ENCODE assay signal across 17 cellular contexts in the genomic region with DNA sequence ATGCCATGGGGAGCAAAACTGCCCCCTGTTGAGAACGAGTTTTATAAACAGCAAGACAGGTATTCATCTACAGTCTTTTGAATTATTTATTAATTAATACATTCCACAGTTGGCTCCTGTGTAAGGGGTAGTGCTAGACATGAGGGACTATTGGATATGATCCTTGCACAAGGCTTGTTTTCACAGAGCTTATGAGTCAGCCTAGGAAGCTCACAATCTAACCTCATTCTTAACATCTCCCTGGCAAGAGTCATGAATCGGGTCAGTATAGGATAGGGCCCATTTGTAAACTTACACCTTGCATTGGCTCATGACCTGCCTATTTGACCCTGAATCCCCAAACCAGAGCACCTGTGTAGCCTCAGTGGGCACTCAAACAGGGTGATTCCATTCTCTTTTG.
DNase-seq lines count a peak whose midpoint lies in the region; ATAC-seq, FAIRE-seq and TF ChIP-seq lines count a peak whose summit lies in the region.
"Had no signal": no experiment of that assay in that cellular context is flagged by ENCODE, and none has a peak within 500 bp of the region (broad histone marks: within the 10 kb centered on the region; RNA-seq: fewer than 3 reads in every experiment).

No MANE protein-coding gene starts in this region.

- no peaks in the 10 kb centered on the region for H3K79me2 ChIP-seq in keratinocyte (ENCODE audit: control insufficient read depth, insufficient read depth, low read length)

- TF ChIP-seq CTCF in bronchial epithelial cell (IDR thresholded peaks at IDR 0.05; ENCODE audit: insufficient read depth, low read length, severe bottlenecking), result no peak
- no peak for TF ChIP-seq CTCF in keratinocyte (optimal IDR thresholded peaks at IDR 0.05 in 1 of 3, IDR thresholded peaks at IDR 0.05 in 1 of 3, conservative IDR thresholded peaks at IDR 0.05 in 1 of 3; ENCODE audit: extremely low read depth in 1 of 3, insufficient read depth in 2 of 3, low read length in 3 of 3)
- TF ChIP-seq CTCF in WERI-Rb-1 (IDR thresholded peaks at IDR 0.05; ENCODE audit: low read depth, low read length), result no peak

- H3K9me3 ChIP-seq in keratinocyte (ENCODE audit: control insufficient read depth, low read depth, low read length) (no peaks in the 10 kb centered on the region), WERI-Rb-1 (ENCODE audit: severe bottlenecking) (no peaks in the 10 kb centered on the region)

- DNase-seq in AG08396 (ENCODE audit: low spot score), result peak; percentile 7
- DNase-seq in NCI-H226, result peak; percentile 49
- DNase-seq in bronchial epithelial cell (ENCODE audit: low read depth), result peak; percentile 69
- DNase-seq in keratinocyte (ENCODE audit: low read depth, low spot score), result no peak
- no peak for DNase-seq in WERI-Rb-1
- no peak for DNase-seq in NCI-H748 treated with DMSO at 0.1 percent for 48 hours (lab: John Stamatoyannopoulos, UW)
- DNase-seq in NCI-H2171 (lab: John Stamatoyannopoulos, UW), result no peak
- DNase-seq: activated CD4-positive, alpha-beta T cell treated with anti-CD3 and anti-CD28 coated beads, Interleukin-2, amount 50 U/mL, for 48 hours; activated T-cell treated with anti-CD3 and anti-CD28 coated beads, Interleukin-2, amount 50 U/mL, for 24 hours; Calu3; central memory CD4-positive, alpha-beta T cell; effector memory CD4-positive, alpha-beta T cell; mesendoderm; NCI-H1694 had no signal

- H3K27ac ChIP-seq in keratinocyte (ENCODE audit: control insufficient read depth, insufficient read depth, low read length) (no peak overlapping the region), WERI-Rb-1 (no peak overlapping the region)

- no peak overlapping the region for H2AFZ ChIP-seq in keratinocyte (ENCODE audit: control insufficient read depth, low read length)

- no peaks in the 10 kb centered on the region for H3K9me1 ChIP-seq in keratinocyte (ENCODE audit: control insufficient read depth, extremely low read depth, insufficient read depth, low read length)

- no peak for FAIRE-seq in bronchial epithelial cell (lab: Jason Lieb, UNC)
- peak; percentile 39 for FAIRE-seq in keratinocyte (lab: Jason Lieb, UNC)
- FAIRE-seq: H54 had no signal

- H3K27me3 ChIP-seq in bronchial epithelial cell (ENCODE audit: control insufficient read depth, insufficient read depth, low read length) (no peaks in the 10 kb centered on the region), keratinocyte (ENCODE audit: control insufficient read depth, extremely low read depth, insufficient read depth, low read length) (no peaks in the 10 kb centered on the region), WERI-Rb-1 (ENCODE audit: insufficient read depth, low read depth, severe bottlenecking) (no peaks in the 10 kb centered on the region)

- no peaks in the 10 kb centered on the region for H3K36me3 ChIP-seq in bronchial epithelial cell (ENCODE audit: control insufficient read depth, insufficient read depth, low read length)
- H3K36me3 ChIP-seq in keratinocyte (ENCODE audit: control insufficient read depth in 2 of 2, extremely low read depth in 1 of 2, insufficient read depth in 2 of 2, low read length in 2 of 2), result no peaks in the 10 kb centered on the region
- no peaks in the 10 kb centered on the region for H3K36me3 ChIP-seq in WERI-Rb-1

- H3K4me3 ChIP-seq in bronchial epithelial cell (ENCODE audit: low read depth, low read length) (no peak overlapping the region), keratinocyte (ENCODE audit: control insufficient read depth in 2 of 3, extremely low read depth in 1 of 3, insufficient read depth in 2 of 3, low read depth in 1 of 3, low read length in 3 of 3) (no peak overlapping the region), WERI-Rb-1 (ENCODE audit: low read depth, low read length) (no peak overlapping the region)

- dilution Hi-C loops in keratinocyte (cut with MboI; ENCODE audit: extremely low pct_ligation_motif_present, low sequenced_read_pairs), result no loop called here

- no peaks in the 10 kb centered on the region for H4K20me1 ChIP-seq in keratinocyte (ENCODE audit: control insufficient read depth, extremely low read depth, insufficient read depth, low read length)

- H3K4me2 ChIP-seq in keratinocyte (ENCODE audit: control insufficient read depth, extremely low read depth, insufficient read depth, low read depth, low read length), result no peak overlapping the region

- no peaks in the 10 kb centered on the region for H3K4me1 ChIP-seq in keratinocyte (ENCODE audit: control insufficient read depth, extremely low read depth, insufficient read depth, low read length)

- no peak overlapping the region for H3K9ac ChIP-seq in keratinocyte (ENCODE audit: control insufficient read depth, extremely low read depth, insufficient read depth, low read length)

- no peak for ATAC-seq in HG03045 (IDR thresholded peaks at IDR 0.05; ENCODE audit: unreplicated experiment)
- ATAC-seq: activated naive CD4-positive, alpha-beta T cell treated with anti-CD3 and anti-CD28 coated beads, Interleukin-2, amount 50 U/mL, for 72 hours had no signal

Comparison
In these comparisons a context has a peak if more than half of its experiments do, and no peak if none do; other contexts are left out.
1. DNase-seq: peak in AG08396 (single experiment), NCI-H226 (single experiment) and bronchial epithelial cell (single experiment); none in keratinocyte (single experiment), WERI-Rb-1 (single experiment), NCI-H748 treated with DMSO at 0.1 percent for 48 hours (single experiment) and NCI-H2171 (single experiment).